Comparison of ENCODE assay signal across 17 cellular contexts in the genomic region with DNA sequence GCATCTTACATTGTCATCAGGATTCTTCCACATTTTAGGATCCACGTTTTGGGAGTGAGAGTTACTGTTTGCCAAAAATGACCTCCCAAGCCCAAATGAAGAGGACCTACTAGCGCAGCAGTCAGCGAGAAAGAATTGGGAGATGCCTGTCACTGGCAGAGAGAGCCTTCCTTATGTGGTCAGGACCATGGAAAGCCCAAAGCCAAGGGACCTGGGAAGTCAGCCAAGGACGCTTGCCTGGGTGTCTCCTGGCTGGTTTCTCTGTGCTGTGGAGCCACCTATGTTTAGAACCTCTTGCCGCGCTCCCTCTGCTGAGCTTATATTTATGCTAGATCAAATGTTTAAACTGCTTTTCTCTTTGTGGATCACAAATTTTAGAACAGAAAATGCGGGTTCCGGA. TPM values are rescaled to one million over a fixed set of nuclear protein-coding genes. Genes with fewer than 3 reads are reported as not detected.
DNase-seq lines count a peak whose midpoint lies in the region; ATAC-seq and TF ChIP-seq lines count a peak whose summit lies in the region.
"Had no signal": no experiment of that assay in that cellular context is flagged by ENCODE, and none has a peak within 500 bp of the region (broad histone marks: within the 10 kb centered on the region; RNA-seq: fewer than 3 reads in every experiment).

No MANE protein-coding gene starts in this region.

- no peaks in the 10 kb centered on the region for H3K27me3 Mint-ChIP-seq in progenitor cell of endocrine pancreas

- no peaks in the 10 kb centered on the region for H3K36me3 Mint-ChIP-seq in progenitor cell of endocrine pancreas (ENCODE audit: insufficient read depth)

- intact Hi-C loops in left ventricle myocardium superior (cut with micrococcal nuclease), result no loop called here

- TF ChIP-seq CTCF in LNCAP (IDR thresholded peaks at IDR 0.05) (peak; percentile 24; the same call in 1 of the 2 replicates), progenitor cell of endocrine pancreas (IDR thresholded peaks at IDR 0.05; ENCODE audit: unreplicated experiment) (no peak)

- peaks cover 5% of the 10 kb centered on the region for H3K4me1 Mint-ChIP-seq in progenitor cell of endocrine pancreas (ENCODE audit: low read depth)

- H3K27ac Mint-ChIP-seq in progenitor cell of endocrine pancreas, result no peak overlapping the region
- H3K27ac Mint-ChIP-seq: activated T-helper 1 cell treated with anti-CD3 and anti-CD28 coated beads, Interleukin-12 subunit alpha, Interleukin-12 subunit beta, Interleukin-2, Interleukin-4 antibody, amounts not matched to agents 30 ng/mL and 10 ng/mL and 1 ng/mL, durations not matched to agents 14 hours and 24 hours and 36 hours; CD4-positive, CD25-positive, alpha-beta regulatory T cell; neural progenitor cell had no signal

- peak; percentile 66 for DNase-seq in astrocyte of the hippocampus (ENCODE audit: low read depth, low spot score)
- peak; percentile 78 for DNase-seq in left ventricle myocardium superior
- peak; percentile 15 for DNase-seq in stromal cell of bone marrow (ENCODE audit: low read depth)
- DNase-seq in progenitor cell of endocrine pancreas (ENCODE audit: low spot score, unreplicated experiment), result no peak
- DNase-seq in stimulated activated naive CD4-positive, alpha-beta T cell (lab: John Stamatoyannopoulos, UW), result no peak
- DNase-seq: activated CD4-positive, alpha-beta T cell treated with anti-CD3 and anti-CD28 coated beads, Interleukin-2, amount 50 U/mL, for 4 hours; CD4-positive, CD25-positive, alpha-beta regulatory T cell; lower lobe of right lung; NCI-H2227 treated with DMSO at 0.1 percent for 48 hours; T-helper 2 cell had no signal

- no peak overlapping the region for H3K4me3 Mint-ChIP-seq in progenitor cell of endocrine pancreas (ENCODE audit: low read depth)
- H3K4me3 Mint-ChIP-seq: activated T-helper 1 cell treated with anti-CD3 and anti-CD28 coated beads, Interleukin-12 subunit alpha, Interleukin-12 subunit beta, Interleukin-2, Interleukin-4 antibody, amounts not matched to agents 30 ng/mL and 10 ng/mL and 1 ng/mL, durations not matched to agents 14 hours and 24 hours and 36 hours; CD4-positive, CD25-positive, alpha-beta regulatory T cell; neural progenitor cell had no signal

- ATAC-seq in left ventricle myocardium superior, result peak; percentile 99
- no peak for ATAC-seq in GM19455 (IDR thresholded peaks at IDR 0.05; ENCODE audit: unreplicated experiment)
- ATAC-seq: HCT116, lower lobe of right lung had no signal

- H3K9me3 Mint-ChIP-seq in progenitor cell of endocrine pancreas (ENCODE audit: low read depth), result no peaks in the 10 kb centered on the region
- H3K9me3 Mint-ChIP-seq: activated T-helper 1 cell treated with anti-CD3 and anti-CD28 coated beads, Interleukin-12 subunit alpha, Interleukin-12 subunit beta, Interleukin-2, Interleukin-4 antibody, amounts not matched to agents 30 ng/mL and 10 ng/mL and 1 ng/mL, durations not matched to agents 14 hours and 24 hours and 36 hours; CD4-positive, CD25-positive, alpha-beta regulatory T cell; neural progenitor cell had no signal

RNA-seq across cellular contexts. Expression of gene RHBDL3, which starts 24.9 kb away (rescaled TPM):
- 3.1 TPM for total RNA-seq in left ventricle myocardium superior
- total RNA-seq in progenitor cell of endocrine pancreas, result 0.50 and 0.82 TPM in 2 replicates
- total RNA-seq: ascending aorta; CD4-positive, CD25-positive, alpha-beta regulatory T cell; smooth muscle cell had no signal

Comparison
In these comparisons a context has a peak if more than half of its experiments do, and no peak if none do; other contexts are left out.
1. DNase-seq: peak in astrocyte of the hippocampus (single experiment), left ventricle myocardium superior (single experiment) and stromal cell of bone marrow (single experiment); none in progenitor cell of endocrine pancreas (single experiment) and stimulated activated naive CD4-positive, alpha-beta T cell (0 of 6).